In genomic region chr16:47045023-47045422, GRCh38 we compare ENCODE assay signal across 12 cellular contexts.
DNase-seq lines count a peak whose midpoint lies in the region; TF ChIP-seq lines count a peak whose summit lies in the region.
"Had no signal": no experiment of that assay in that cellular context is flagged by ENCODE, and none has a peak within 500 bp of the region (broad histone marks: within the 10 kb centered on the region; RNA-seq: fewer than 3 reads in every experiment).

No MANE protein-coding gene starts in this region.

- DNase-seq in SIG-M5 treated with dmso at 0.1 percent for 504 hours (lab: John Stamatoyannopoulos, UW; ENCODE audit: unreplicated experiment) (peak; percentile 6), SIG-M5 (lab: John Stamatoyannopoulos, UW) (no peak), SK-N-DZ (ENCODE audit: low spot score) (peak; percentile 41), fibroblast of mammary gland (ENCODE audit: low read depth) (peak; percentile 7), retinal pigment epithelial cell (ENCODE audit: low read depth) (no peak), NCI-H345 (lab: John Stamatoyannopoulos, UW) (no peak), NCI-H2029 (lab: John Stamatoyannopoulos, UW) (no peak), DMS53 treated with DMSO at 0.1 percent for 48 hours (lab: John Stamatoyannopoulos, UW; ENCODE audit: unreplicated experiment) (no peak)
- DNase-seq: activated CD4-positive, alpha-beta memory T cell treated with anti-CD3 and anti-CD28 coated beads, Interleukin-2, amount 10 ng/mL, durations not matched to agents 7 days and 5 days; NCI-H1105 treated with DMSO at 0.1 percent for 48 hours; NCI-H82 had no signal

- TF ChIP-seq CTCF in fibroblast of mammary gland (conservative IDR thresholded peaks at IDR 0.05; ENCODE audit: control insufficient read depth, insufficient read depth, low read depth, low read length): no peak
- peak; percentile 19 for TF ChIP-seq CTCF in retinal pigment epithelial cell (conservative IDR thresholded peaks at IDR 0.05; ENCODE audit: low read depth, low read length)

- H3K4me3 ChIP-seq in fibroblast of mammary gland (ENCODE audit: control insufficient read depth, low read depth, low read length): no peak overlapping the region
- H3K4me3 ChIP-seq in retinal pigment epithelial cell (ENCODE audit: low read length): no peak overlapping the region
- H3K4me3 ChIP-seq: dorsolateral prefrontal cortex had no signal

Comparison
In these comparisons a context has a peak if more than half of its experiments do, and no peak if none do; other contexts are left out.
1. DNase-seq: peak in SIG-M5 treated with dmso at 0.1 percent for 504 hours (single experiment), SK-N-DZ (single experiment) and fibroblast of mammary gland (single experiment); none in SIG-M5 (single experiment), retinal pigment epithelial cell (single experiment), NCI-H345 (single experiment), NCI-H2029 (single experiment) and DMS53 treated with DMSO at 0.1 percent for 48 hours (single experiment).